In genomic region chr14:24366375-24366663, GRCh38 we compare ENCODE assay signal across 1 cellular context.
TF ChIP-seq lines count a peak whose summit lies in the region.

No MANE protein-coding gene starts in this region.

TF ChIP-seq in endothelial cell of umbilical vein, 7 proteins besides CTCF, POLR2A, EP300 and RAD21:
- no peak for TF ChIP-seq MAX (IDR thresholded peaks at IDR 0.05; ENCODE audit: insufficient read depth, insufficient read length)
- no peak for TF ChIP-seq MYC (IDR thresholded peaks at IDR 0.05; ENCODE audit: low read depth, low read length)
- TF ChIP-seq POLR2AphosphoS5 (IDR thresholded peaks at IDR 0.05; ENCODE audit: insufficient read depth, low read depth, low read length): no peak
- TF ChIP-seq EZH2 (IDR thresholded peaks at IDR 0.05; ENCODE audit: borderline replicate concordance, low read depth, low read length, severe bottlenecking): no peak
- no peak for TF ChIP-seq FOS (IDR thresholded peaks at IDR 0.05; ENCODE audit: borderline replicate concordance, insufficient read depth, low read length)
